Comparison of ENCODE assay signal across 12 cellular contexts in the genomic region with DNA sequence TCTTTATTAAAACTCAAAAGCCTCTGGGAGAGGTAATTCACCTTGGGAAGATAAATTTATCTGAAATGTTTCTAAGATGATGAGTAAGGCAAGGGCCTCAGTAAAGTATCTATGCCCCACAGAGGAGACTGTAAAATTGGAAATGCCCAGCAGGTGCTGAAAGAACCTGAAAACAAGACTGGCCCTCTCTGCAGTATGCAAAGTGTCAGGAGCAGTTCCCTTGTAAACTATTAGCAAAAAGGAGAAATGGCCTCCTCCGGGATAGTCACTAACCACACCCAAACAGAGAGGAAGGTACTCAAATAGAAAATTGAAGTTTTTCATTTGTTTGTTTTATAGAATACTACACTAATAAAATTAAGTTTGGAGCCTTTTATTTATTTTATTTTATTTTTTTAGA.
DNase-seq lines count a peak whose midpoint lies in the region; ATAC-seq lines count a peak whose summit lies in the region.
"Had no signal": no experiment of that assay in that cellular context is flagged by ENCODE, and none has a peak within 500 bp of the region (broad histone marks: within the 10 kb centered on the region; RNA-seq: fewer than 3 reads in every experiment).

No MANE protein-coding gene starts in this region.

- H3K27ac Mint-ChIP-seq in T-helper 2 cell treated with Interferon-gamma antibody and Interleukin-4, amounts not matched to agents 5 μg/mL and 100 μg/mL, for 36 hours: no peak overlapping the region
- H3K27ac Mint-ChIP-seq: activated T-helper 17 cell treated with anti-CD3 and anti-CD28 coated beads, Interleukin-2, amount 50 U/mL, for 72 hours had no signal

- DNase-seq in germinal center (ENCODE audit: low spot score) (peak; percentile 24), NCI-H2227 treated with DMSO at 0.1 percent for 48 hours (lab: John Stamatoyannopoulos, UW) (no peak)
- DNase-seq in T-helper 2 cell treated with Interferon-gamma antibody and Interleukin-4, amounts not matched to agents 5 μg/mL and 100 μg/mL, for 36 hours (ENCODE audit: low spot score): no peak
- no peak for DNase-seq in stimulated activated CD4-positive, alpha-beta T cell treated with anti-CD3 and anti-CD28 coated beads, Interleukin-1b, Interleukin-23, amount 100 ng/mL, for 48 hours
- DNase-seq in activated CD8-positive, alpha-beta memory T cell treated with anti-CD3 and anti-CD28 coated beads, Interleukin-2, amount 50 U/mL, for 48 hours: no peak
- DNase-seq: NCI-H1417 treated with DMSO at 0.1 percent for 48 hours, small intestine had no signal

- H3K36me3 Mint-ChIP-seq in T-helper 2 cell treated with Interferon-gamma antibody and Interleukin-4, amounts not matched to agents 5 μg/mL and 100 μg/mL, for 36 hours (ENCODE audit: low read depth): no peaks in the 10 kb centered on the region

- no peak overlapping the region for H3K4me3 Mint-ChIP-seq in T-helper 2 cell treated with Interferon-gamma antibody and Interleukin-4, amounts not matched to agents 5 μg/mL and 100 μg/mL, for 36 hours
- H3K4me3 Mint-ChIP-seq: activated T-helper 17 cell treated with anti-CD3 and anti-CD28 coated beads, Interleukin-2, amount 50 U/mL, for 72 hours; neural crest cell had no signal

- peak; percentile 81 for ATAC-seq in GM19324 (IDR thresholded peaks at IDR 0.05; ENCODE audit: low FRiP score, unreplicated experiment)
- peak; percentile 80 for ATAC-seq in HG02623 (IDR thresholded peaks at IDR 0.05; ENCODE audit: unreplicated experiment)
- peak; percentile 54 for ATAC-seq in HG03442 (IDR thresholded peaks at IDR 0.05; ENCODE audit: unreplicated experiment)
- ATAC-seq: activated T-helper 17 cell treated with anti-CD3 and anti-CD28 coated beads, Interleukin-2, amount 50 U/mL, for 72 hours had no signal

- H3K9me3 Mint-ChIP-seq in T-helper 2 cell treated with Interferon-gamma antibody and Interleukin-4, amounts not matched to agents 5 μg/mL and 100 μg/mL, for 36 hours: no peaks in the 10 kb centered on the region
- H3K9me3 Mint-ChIP-seq: neural crest cell had no signal

- H3K27me3 Mint-ChIP-seq in T-helper 2 cell treated with Interferon-gamma antibody and Interleukin-4, amounts not matched to agents 5 μg/mL and 100 μg/mL, for 36 hours (ENCODE audit: low read depth): no peaks in the 10 kb centered on the region
- H3K27me3 Mint-ChIP-seq: activated T-helper 17 cell treated with anti-CD3 and anti-CD28 coated beads, Interleukin-2, amount 50 U/mL, for 72 hours had no signal

- no peaks in the 10 kb centered on the region for H3K4me1 Mint-ChIP-seq in T-helper 2 cell treated with Interferon-gamma antibody and Interleukin-4, amounts not matched to agents 5 μg/mL and 100 μg/mL, for 36 hours (ENCODE audit: low read depth)
- H3K4me1 Mint-ChIP-seq: activated T-helper 17 cell treated with anti-CD3 and anti-CD28 coated beads, Interleukin-2, amount 50 U/mL, for 72 hours had no signal
